Comparison of ENCODE assay signal across 8 cellular contexts in the genomic region with DNA sequence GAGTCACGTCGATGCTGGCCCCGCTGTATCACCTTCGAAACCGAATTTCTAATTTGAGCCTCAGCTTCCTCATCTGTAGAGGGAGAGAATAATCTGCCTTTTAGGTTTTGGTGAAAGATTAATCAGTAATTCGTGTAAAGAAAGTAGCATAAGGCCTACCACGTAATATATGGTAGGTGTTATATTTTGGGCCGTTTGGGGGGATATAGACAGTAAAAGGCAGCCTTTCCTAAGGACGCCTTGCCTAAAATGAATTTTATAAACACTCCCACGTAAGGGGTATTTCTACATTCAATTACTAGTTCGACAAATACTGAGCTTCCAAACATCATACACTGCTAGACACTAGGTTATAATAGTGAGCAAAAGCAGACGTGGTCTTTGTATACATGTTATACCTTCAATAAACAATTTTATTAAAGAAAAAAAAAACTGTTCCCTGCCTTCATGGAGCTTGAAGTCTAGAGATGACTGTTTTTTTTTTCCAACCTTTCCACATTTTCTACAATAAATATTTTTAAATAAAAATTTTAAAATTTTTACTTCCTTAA. TPM values are rescaled to one million over a fixed set of nuclear protein-coding genes. Genes with fewer than 3 reads are reported as not detected.
DNase-seq lines count a peak whose midpoint lies in the region; ATAC-seq and TF ChIP-seq lines count a peak whose summit lies in the region.

No MANE protein-coding gene starts in this region.

- ATAC-seq in GM18873 (IDR thresholded peaks at IDR 0.05; ENCODE audit: low FRiP score, unreplicated experiment) = peak; percentile 24
- no peak for ATAC-seq in gastrocnemius medialis

- DNase-seq in SJCRH30 (no peak), fibroblast of pulmonary artery (ENCODE audit: low read depth) (no peak), gastrocnemius medialis (no peak), HUDEP-2 (lab: John Stamatoyannopoulos, UW; ENCODE audit: unreplicated experiment in 76 of 76) (no peak), nucleus accumbens (lab: John Stamatoyannopoulos, UW) (no peak), C1 segment of cervical spinal cord (lab: John Stamatoyannopoulos, UW) (no peak)
- DNase-seq in activated CD4-positive, CD25-positive, alpha-beta regulatory T cell treated with anti-CD3 and anti-CD28 coated beads, Interleukin-2, amount 50 U/mL, for 72 hours = no peak

- H3K36me3 ChIP-seq in SJCRH30 (peaks cover 14% of the 10 kb centered on the region), gastrocnemius medialis (peaks cover 0 to 20% of the 10 kb centered on the region in 2 donors)

- in situ Hi-C loops in gastrocnemius medialis (cut with MboI; ENCODE audit: low sequenced_read_pairs in 4 of 4) = no loop called here

- H3K9me3 ChIP-seq in SJCRH30 (replicated peaks) (no peaks in the 10 kb centered on the region), gastrocnemius medialis (no peaks in the 10 kb centered on the region)

- intact Hi-C loops in gastrocnemius medialis (cut with DNase I; ENCODE audit: low total_unique reads) = loop anchor here (1.0 to 2.0 kb wide), 3 partner anchors 24 to 430 kb away; partner anchors contain the start of genes RPUSD3 and SEC13

- TF ChIP-seq CTCF in fibroblast of pulmonary artery (IDR thresholded peaks at IDR 0.05; ENCODE audit: low read length, missing control alignments) = no peak
- no peak for TF ChIP-seq CTCF in gastrocnemius medialis (IDR thresholded peaks at IDR 0.05 in 4 of 5, conservative IDR thresholded peaks at IDR 0.05 in 1 of 5)

- H3K4me3 ChIP-seq in SJCRH30 (peak overlapping the region; percentile 98), fibroblast of pulmonary artery (replicated peaks; ENCODE audit: low read depth, low read length) (peak overlapping the region; percentile 94), gastrocnemius medialis (peak overlapping the region; percentile 65 to 100 (median 88))

- H3K4me1 ChIP-seq in SJCRH30 (peaks cover 3% of the 10 kb centered on the region; the same call in 1 of the 2 replicates), gastrocnemius medialis (peaks cover 7 to 11% of the 10 kb centered on the region in 2 donors)

- TF ChIP-seq POLR2A in gastrocnemius medialis (IDR thresholded peaks at IDR 0.05) = no peak

- no peaks in the 10 kb centered on the region; the same call in 1 of the 2 replicates for H3K27me3 ChIP-seq in SJCRH30
- no peaks in the 10 kb centered on the region for H3K27me3 ChIP-seq in gastrocnemius medialis

- peak overlapping the region; percentile 82 for H3K27ac ChIP-seq in SJCRH30
- H3K27ac ChIP-seq in gastrocnemius medialis = peak overlapping the region; percentile 93 to 100 (median 96)

RNA-seq across cellular contexts. Expression of gene JAGN1, which starts 0.7 kb away (rescaled TPM):
- 40.3 and 41.0 TPM in 2 replicates for total RNA-seq in SJCRH30 (2014; rRNA removed; shearing (Covaris generic))
- 10 to 100 TPM; 42.8 to 96.4 (median 67.0) TPM for total RNA-seq in gastrocnemius medialis

RNA-seq across cellular contexts. Expression of gene CIDEC, which starts 11.1 kb away (rescaled TPM):
- not detected in 2 replicates for total RNA-seq in SJCRH30 (2014; rRNA removed; shearing (Covaris generic))
- 10 to 100 TPM in 1 of 4 donors, 1 to 10 TPM in 3; 1.4 to 13.4 (median 3.5) TPM for total RNA-seq in gastrocnemius medialis

RNA-seq across cellular contexts. Expression of gene IL17RE, which starts 11.5 kb away (rescaled TPM):
- 0.05 and 0.12 TPM in 2 replicates for total RNA-seq in SJCRH30 (2014; rRNA removed; shearing (Covaris generic))
- total RNA-seq in gastrocnemius medialis = 1 to 10 TPM in 1 of 4 donors, under 1 TPM in 2, not detected in 1; 0.20 to 1.5 (median 0.64) TPM

RNA-seq across cellular contexts. Expression of gene IL17RC, which starts 25.8 kb away (rescaled TPM):
- 4.0 and 6.8 TPM in 2 replicates for total RNA-seq in SJCRH30 (2014; rRNA removed; shearing (Covaris generic))
- 10 to 100 TPM; 14.8 to 67.3 (median 47.2) TPM for total RNA-seq in gastrocnemius medialis

RNA-seq across cellular contexts. Expression of gene CRELD1, which starts 42.5 kb away (rescaled TPM):
- 8.1 and 8.3 TPM in 2 replicates for total RNA-seq in SJCRH30 (2014; rRNA removed; shearing (Covaris generic))
- 10 to 100 TPM; 31.6 to 42.3 (median 37.1) TPM for total RNA-seq in gastrocnemius medialis
